Comparison of ENCODE assay signal across 3 cellular contexts in genomic region chr1:16860048-16860447, GRCh38. TPM values are rescaled to one million over a fixed set of nuclear protein-coding genes. Genes with fewer than 3 reads are reported as not detected.
"Had no signal": no experiment of that assay in that cellular context is flagged by ENCODE, and none has a peak within 500 bp of the region (broad histone marks: within the 10 kb centered on the region; RNA-seq: fewer than 3 reads in every experiment).

No MANE protein-coding gene starts in this region.

RNA-seq across cellular contexts. Expression of gene RNU1-2, which starts 35.7 kb away (rescaled TPM):
- polyA plus RNA-seq: adrenal gland, sigmoid colon, spleen had no signal
